ENCODE assay signal across 11 cellular contexts in genomic region chr22:23144432-23144831, GRCh38. TPM values are rescaled to one million over a fixed set of nuclear protein-coding genes. Genes with fewer than 3 reads are reported as not detected.
DNase-seq lines count a peak whose midpoint lies in the region; ATAC-seq, FAIRE-seq and TF ChIP-seq lines count a peak whose summit lies in the region.
"Had no signal": no experiment of that assay in that cellular context is flagged by ENCODE, and none has a peak within 500 bp of the region (broad histone marks: within the 10 kb centered on the region; RNA-seq: fewer than 3 reads in every experiment).

No MANE protein-coding gene starts in this region.

- H3K4me3 ChIP-seq in A673 (ENCODE audit: low read depth, low read length, poor library complexity, severe bottlenecking) (peak overlapping the region; percentile 52), HEK293 (ENCODE audit: low read depth, low read length) (no peak overlapping the region), coronary artery (peak overlapping the region; percentile 69), neural cell (ENCODE audit: low read length) (peak overlapping the region; percentile 91)
- H3K4me3 ChIP-seq: lung had no signal

- H3K4me1 ChIP-seq in A673 (ENCODE audit: insufficient read depth, low read length, poor library complexity, severe bottlenecking) (peaks cover 4% of the 10 kb centered on the region), HEK293 (ENCODE audit: control insufficient read depth, insufficient read depth, low read length) (peaks cover 5% of the 10 kb centered on the region; the same call in 1 of the 2 replicates)

- peak overlapping the region; percentile 40 for H3K9ac ChIP-seq in neural cell (ENCODE audit: low read length)

- H3K9me2 ChIP-seq in neural cell (ENCODE audit: insufficient read depth, low read length) = no peaks in the 10 kb centered on the region

- ATAC-seq in GM18498 (IDR thresholded peaks at IDR 0.05; ENCODE audit: unreplicated experiment) = no peak

- H3K27ac ChIP-seq in A673 (ENCODE audit: low read depth, low read length, poor library complexity, severe bottlenecking) (no peak overlapping the region), HEK293 (ENCODE audit: extremely low read depth, low read depth, low read length) (no peak overlapping the region), coronary artery (peak overlapping the region in 1 of 2 donors; percentile 67), neural cell (ENCODE audit: low read length) (peak overlapping the region; percentile 70)

- FAIRE-seq in frontal cortex (lab: Jason Lieb, UNC) = no peak

- CTCF ChIA-PET in A673 (lab: Charles Lee) (interaction anchor here (0.6 to 1.4 kb wide), 4 partner anchors 30 to 1008 kb away, joined by 3 to 7 read pairs (median 4); no protein-coding TSS in a partner anchor), HEK293 (lab: Yijun Ruan, JAX) (interaction anchor here (0.6 to 2.2 kb wide), 12 partner anchors 9 to 1152 kb away, joined by 3 to 15 read pairs (median 4); no protein-coding TSS in a partner anchor)

- DNase-seq in A673 (ENCODE audit: low spot score) = no peak
- no peak for DNase-seq in coronary artery (ENCODE audit: low spot score)
- DNase-seq in NCI-H2171 (lab: John Stamatoyannopoulos, UW) = no peak
- DNase-seq in stimulated activated CD4-positive, alpha-beta T cell treated with anti-CD3 and anti-CD28 coated beads, Interleukin-4, amount 100 ng/mL, for 4 hours = no peak
- DNase-seq in frontal cortex (ENCODE audit: low spot score in 2 of 2) = no peak
- DNase-seq: NK-92 treated with Interleukin-12 subunit alpha and Interleukin-12 subunit beta, amount 100 ng/mL, for 24 hours had no signal

- H3K9me3 ChIP-seq in A673 (ENCODE audit: low read depth, low read length, poor library complexity, severe bottlenecking) (no peaks in the 10 kb centered on the region), HEK293 (ENCODE audit: control insufficient read depth, insufficient read depth, low read depth, low read length) (no peaks in the 10 kb centered on the region), neural cell (ENCODE audit: low read length) (no peaks in the 10 kb centered on the region)

- no peak for TF ChIP-seq RAD21 in neural cell (conservative IDR thresholded peaks at IDR 0.05)

- H4K20me1 ChIP-seq in neural cell (ENCODE audit: insufficient read depth) = no peaks in the 10 kb centered on the region

- BruUV-seq in A673 (replicated peaks; lab: Mats Ljungman, UMichigan) = no TSS peak

- H3K4me2 ChIP-seq in neural cell (ENCODE audit: low read length) = peak overlapping the region; percentile 42

- H3K27me3 ChIP-seq in A673 (replicated peaks; ENCODE audit: insufficient read depth, low read depth, low read length, poor library complexity) (no peaks in the 10 kb centered on the region), neural cell (ENCODE audit: insufficient read depth, low read depth, low read length) (no peaks in the 10 kb centered on the region)

- intact Hi-C loops in A673 (cut with micrococcal nuclease; ENCODE audit: unreplicated experiment) = no loop called here

- TF ChIP-seq CTCF in A673 (conservative IDR thresholded peaks at IDR 0.05; ENCODE audit: low read depth, low read length) (no peak), HEK293 (tag by site-specific recombination; IDR thresholded peaks at IDR 0.05) (no peak), coronary artery (IDR thresholded peaks at IDR 0.05) (no peak), neural cell (IDR thresholded peaks at IDR 0.05; ENCODE audit: poor library complexity, severe bottlenecking) (no peak)

- POLR2A ChIA-PET in A673 (lab: Charles Lee; ENCODE audit: low non-redundant PET) (no interaction called here), HEK293 (lab: Yijun Ruan, JAX) (interaction anchor here (0.5 to 1.7 kb wide), 5 partner anchors 10 to 24 kb away, joined by 3 to 10 read pairs (median 5); no protein-coding TSS in a partner anchor)

- H3K36me3 ChIP-seq in A673 (ENCODE audit: insufficient read depth, low read length, poor library complexity, severe bottlenecking) = no peaks in the 10 kb centered on the region
- H3K36me3 ChIP-seq in HEK293 (ENCODE audit: control insufficient read depth in 2 of 2, insufficient read depth in 1 of 2, low read length in 2 of 2) = peaks cover 0 to 27% of the 10 kb centered on the region in 2 experiments; a peak in 1 of 3 replicates
- H3K36me3 ChIP-seq in neural cell (ENCODE audit: insufficient read depth, low read length) = no peaks in the 10 kb centered on the region

- no peak for TF ChIP-seq EP300 in neural cell (conservative IDR thresholded peaks at IDR 0.05; ENCODE audit: poor library complexity, severe bottlenecking)

- peaks cover 4% of the 10 kb centered on the region for H3F3A ChIP-seq in neural cell (ENCODE audit: insufficient read depth, low read length, poor library complexity, severe bottlenecking)

- H3K79me2 ChIP-seq in neural cell (replicated peaks; ENCODE audit: insufficient read depth, low read length) = peaks cover 5% of the 10 kb centered on the region

- H2AFZ ChIP-seq in neural cell (ENCODE audit: low read depth, low read length) = no peak overlapping the region

TF ChIP-seq in HEK293, 187 proteins besides CTCF, POLR2A, EP300 and RAD21:
- peak; percentile 58 for TF ChIP-seq ZNF121 (tag by site-specific recombination; IDR thresholded peaks at IDR 0.05)
- no peak for TF ChIP-seq ZNF837 (tag by site-specific recombination; IDR thresholded peaks at IDR 0.05)

TF ChIP-seq in neural cell, 6 proteins besides CTCF, POLR2A, EP300 and RAD21:
- TF ChIP-seq MXI1 (conservative IDR thresholded peaks at IDR 0.05; ENCODE audit: poor library complexity, severe bottlenecking) (no peak), SMC3 (conservative IDR thresholded peaks at IDR 0.05; ENCODE audit: poor library complexity) (no peak), TAF1 (IDR thresholded peaks at IDR 0.05; ENCODE audit: low read depth) (no peak), REST (IDR thresholded peaks at IDR 0.05; ENCODE audit: borderline replicate concordance) (no peak), POLR2AphosphoS5 (IDR thresholded peaks at IDR 0.05) (no peak), EZH2 (IDR thresholded peaks at IDR 0.05; ENCODE audit: borderline replicate concordance, insufficient read depth, low read length, poor library complexity, severe bottlenecking) (no peak)

RNA-seq across cellular contexts. Expression of gene RAB36, which starts 0.8 kb away (rescaled TPM):
- total RNA-seq in A673 (2021) = 4.1 and 4.9 TPM in 2 replicates
- 3.2 TPM in 2 replicates for polyA plus RNA-seq in neural cell
- polyA minus RNA-seq in neural cell = 6.3 and 7.2 TPM in 2 replicates
- 2.9 TPM for total RNA-seq in frontal cortex

RNA-seq across cellular contexts. Expression of gene RSPH14, which starts 2.6 kb away (rescaled TPM):
- total RNA-seq in A673 (2021) (0.55 TPM in 1 of 2 replicates, not detected in the other), frontal cortex (2.4 TPM)
- polyA plus RNA-seq in neural cell = 2.8 and 4.3 TPM in 2 replicates
- 1.7 and 5.2 TPM in 2 replicates for polyA minus RNA-seq in neural cell
- total RNA-seq: subcutaneous adipose tissue had no signal

RNA-seq across cellular contexts. Expression of gene BCR, which starts 35.9 kb away (rescaled TPM):
- total RNA-seq in A673 (2021) (62.5 and 63.1 TPM in 2 replicates), frontal cortex (46.1 TPM)
- polyA plus RNA-seq in neural cell = 53.6 and 57.5 TPM in 2 replicates
- polyA minus RNA-seq in neural cell = 103 and 118 TPM in 2 replicates
